8 cellular contexts compared by ENCODE assay signal in genomic region chr11:91960770-91961169, GRCh38.
"Had no signal": no experiment of that assay in that cellular context is flagged by ENCODE, and none has a peak within 500 bp of the region (broad histone marks: within the 10 kb centered on the region; RNA-seq: fewer than 3 reads in every experiment).

No MANE protein-coding gene starts in this region.

- ATAC-seq: HCT116 had no signal

- DNase-seq: GM23248, GOT3, H7, IMR-90, KG1 had no signal

- H3K36me3 ChIP-seq: HAP-1 had no signal

- H3K4me1 ChIP-seq: HAP-1 had no signal

- H3K4me3 ChIP-seq: GM23248, HAP-1 had no signal

- H3K27ac ChIP-seq: GM23248, HL-60 had no signal

- H3K9me3 ChIP-seq: HAP-1 had no signal

- H2AFZ ChIP-seq: GM23248 had no signal

- H3K9ac ChIP-seq: GM23248 had no signal
